ENCODE assay signal across 8 cellular contexts in genomic region chr15:34209421-34210282, GRCh38. TPM values are rescaled to one million over a fixed set of nuclear protein-coding genes. Genes with fewer than 3 reads are reported as not detected.
A peak's percentile ranks its signal among the peaks of the same experiment; 100 is the strongest.
DNase-seq lines count a peak whose midpoint lies in the region; ATAC-seq and TF ChIP-seq lines count a peak whose summit lies in the region.

Gene KATNBL1, minus strand, starts transcription at chr15:34210096. Its CDS starts 46,420 bp downstream, at chr15:34163676.

- H3K9me3 Mint-ChIP-seq in GM23338 (no peaks in the 10 kb centered on the region), natural killer cell (no peaks in the 10 kb centered on the region)
- H3K9me3 Mint-ChIP-seq in activated T-helper 1 cell treated with anti-CD3 and anti-CD28 coated beads, Interleukin-12 subunit alpha, Interleukin-12 subunit beta, Interleukin-2, Interleukin-4 antibody, amounts not matched to agents 30 ng/mL and 10 ng/mL and 1 ng/mL, durations not matched to agents 14 hours and 24 hours and 36 hours: no peaks in the 10 kb centered on the region

- peak; percentile 84 to 94 for TF ChIP-seq CTCF in GM23338 (conservative IDR thresholded peaks at IDR 0.05; ENCODE audit: low read depth in 2 of 2)
- peak; percentile 85 for TF ChIP-seq CTCF in fibroblast of mammary gland (conservative IDR thresholded peaks at IDR 0.05; ENCODE audit: control insufficient read depth, insufficient read depth, low read depth, low read length)
- TF ChIP-seq CTCF in natural killer cell (IDR thresholded peaks at IDR 0.05): peak; percentile 74

- H3K4me1 ChIP-seq in GM23338 (ENCODE audit: insufficient read depth): peaks cover 36% of the 10 kb centered on the region

- H3K36me3 ChIP-seq in GM23338 (ENCODE audit: insufficient read depth): no peaks in the 10 kb centered on the region

- no peaks in the 10 kb centered on the region for H3F3A ChIP-seq in GM23338 (replicated peaks; ENCODE audit: low read depth)

- peak within 1 kb of the TSS; percentile 87 for H3K27ac ChIP-seq in GM23338 (ENCODE audit: low read depth)

- H3K79me2 ChIP-seq in GM23338 (replicated peaks; ENCODE audit: insufficient read depth): peaks cover 46% of the 10 kb centered on the region

- H2AFZ ChIP-seq in GM23338: no peak within 1 kb of the TSS

- DNase-seq in ELF-1 (ENCODE audit: low read depth, low spot score) (peak; percentile 98), GM23338 (ENCODE audit: low spot score) (peak; percentile 98), LHCN-M2 (ENCODE audit: low read depth) (peak; percentile 89), RPMI7951 (ENCODE audit: low read depth) (peak; percentile 91), fibroblast of mammary gland (ENCODE audit: low read depth) (peak; percentile 89), natural killer cell (peak; percentile 94)
- DNase-seq in activated T-helper 1 cell treated with anti-CD3 and anti-CD28 coated beads, Interleukin-12 subunit alpha, Interleukin-12 subunit beta, Interleukin-2, Interleukin-4 antibody, amounts not matched to agents 30 ng/mL and 10 ng/mL and 1 ng/mL, durations not matched to agents 14 hours and 24 hours and 36 hours (ENCODE audit: low spot score): peak; percentile 92
- peak; percentile 94 for DNase-seq in stimulated activated naive CD4-positive, alpha-beta T cell treated with Interleukin-2 at 50 U/mL for 16 hours (lab: John Stamatoyannopoulos, UW)

- H3K36me3 Mint-ChIP-seq in GM23338 (ENCODE audit: low read depth) (peaks cover 9% of the 10 kb centered on the region; the same call in 2 of the 3 replicates), natural killer cell (no peaks in the 10 kb centered on the region)
- peaks cover 9% of the 10 kb centered on the region for H3K36me3 Mint-ChIP-seq in activated T-helper 1 cell treated with anti-CD3 and anti-CD28 coated beads, Interleukin-12 subunit alpha, Interleukin-12 subunit beta, Interleukin-2, Interleukin-4 antibody, amounts not matched to agents 30 ng/mL and 10 ng/mL and 1 ng/mL, durations not matched to agents 14 hours and 24 hours and 36 hours (ENCODE audit: low read depth)

- H3K27me3 Mint-ChIP-seq in GM23338 (ENCODE audit: insufficient read depth, low read depth, poor library complexity): peaks cover 4% of the 10 kb centered on the region
- peaks cover 5% of the 10 kb centered on the region for H3K27me3 Mint-ChIP-seq in activated T-helper 1 cell treated with anti-CD3 and anti-CD28 coated beads, Interleukin-12 subunit alpha, Interleukin-12 subunit beta, Interleukin-2, Interleukin-4 antibody, amounts not matched to agents 30 ng/mL and 10 ng/mL and 1 ng/mL, durations not matched to agents 14 hours and 24 hours and 36 hours (ENCODE audit: insufficient read depth)
- no peaks in the 10 kb centered on the region for H3K27me3 Mint-ChIP-seq in natural killer cell (ENCODE audit: low read depth in 2 of 2)

- H3K4me3 Mint-ChIP-seq in GM23338: peak within 1 kb of the TSS; percentile 92
- peak within 1 kb of the TSS; percentile 89 for H3K4me3 Mint-ChIP-seq in activated T-helper 1 cell treated with anti-CD3 and anti-CD28 coated beads, Interleukin-12 subunit alpha, Interleukin-12 subunit beta, Interleukin-2, Interleukin-4 antibody, amounts not matched to agents 30 ng/mL and 10 ng/mL and 1 ng/mL, durations not matched to agents 14 hours and 24 hours and 36 hours
- H3K4me3 Mint-ChIP-seq in natural killer cell: peak within 1 kb of the TSS; percentile 74

- H3K4me3 ChIP-seq in GM23338 (peak within 1 kb of the TSS; percentile 63), fibroblast of mammary gland (ENCODE audit: control insufficient read depth, low read depth, low read length) (peak within 1 kb of the TSS; percentile 82)

- no peaks in the 10 kb centered on the region for H3K9me2 ChIP-seq in GM23338 (ENCODE audit: insufficient read depth)

- H3K27ac Mint-ChIP-seq in GM23338 (peak within 1 kb of the TSS; percentile 86), natural killer cell (peak within 1 kb of the TSS; percentile 51 to 66)
- peak within 1 kb of the TSS; percentile 72 for H3K27ac Mint-ChIP-seq in activated T-helper 1 cell treated with anti-CD3 and anti-CD28 coated beads, Interleukin-12 subunit alpha, Interleukin-12 subunit beta, Interleukin-2, Interleukin-4 antibody, amounts not matched to agents 30 ng/mL and 10 ng/mL and 1 ng/mL, durations not matched to agents 14 hours and 24 hours and 36 hours

- peaks cover 38% of the 10 kb centered on the region for H3K4me1 Mint-ChIP-seq in GM23338
- H3K4me1 Mint-ChIP-seq in activated T-helper 1 cell treated with anti-CD3 and anti-CD28 coated beads, Interleukin-12 subunit alpha, Interleukin-12 subunit beta, Interleukin-2, Interleukin-4 antibody, amounts not matched to agents 30 ng/mL and 10 ng/mL and 1 ng/mL, durations not matched to agents 14 hours and 24 hours and 36 hours (ENCODE audit: low read depth): peaks cover 34% of the 10 kb centered on the region
- peaks cover 18 to 25% of the 10 kb centered on the region in 2 donors for H3K4me1 Mint-ChIP-seq in natural killer cell

- ATAC-seq in GM23338 (peak; percentile 82), natural killer cell (peak; percentile 94 to 99 (median 96))

- peak within 1 kb of the TSS; percentile 84 for H3K4me2 ChIP-seq in GM23338

- H4K20me1 ChIP-seq in GM23338 (replicated peaks; ENCODE audit: insufficient read depth): peaks cover 5% of the 10 kb centered on the region

- intact Hi-C loops in activated T-helper 1 cell treated with anti-CD3 and anti-CD28 coated beads, Interleukin-12 subunit alpha, Interleukin-12 subunit beta, Interleukin-2, Interleukin-4 antibody, amounts not matched to agents 30 ng/mL and 10 ng/mL and 1 ng/mL, durations not matched to agents 14 hours and 24 hours and 36 hours (cut with micrococcal nuclease): loop anchor here (1.0 to 5.0 kb wide), 8 partner anchors 16 to 228 kb away; partner anchors contain the start of genes AVEN, EMC4, GOLGA8A and LPCAT4
- intact Hi-C loops in natural killer cell (cut with micrococcal nuclease): loop anchor here (1.0 kb wide), 2 partner anchors 15 to 147 kb away; no protein-coding TSS in a partner anchor

- H3K27me3 ChIP-seq in GM23338 (ENCODE audit: insufficient read depth): no peaks in the 10 kb centered on the region

TF ChIP-seq in GM23338, 12 proteins besides CTCF, POLR2A, EP300 and RAD21:
- TF ChIP-seq REST (IDR thresholded peaks at IDR 0.05; ENCODE audit: unreplicated experiment) (no peak), CREB1 (CRISPR knock-in tag; IDR thresholded peaks at IDR 0.05; ENCODE audit: low read depth) (no peak; the same call in 1 of the 2 replicates), POLR2AphosphoS5 (IDR thresholded peaks at IDR 0.05; ENCODE audit: low read depth) (peak; percentile 83)
TF ChIP-seq in GM23338: peak in this region for 1.

RNA-seq across cellular contexts. Expression of gene KATNBL1, which starts in this region (rescaled TPM):
- total RNA-seq in GM23338 (2014; rRNA removed; shearing (Covaris generic)): 60.2 and 68.2 TPM in 2 replicates
- polyA plus RNA-seq in GM23338 (2016; fragmentation: Nextera tagmentation; extraction: Ambion mirVana): 81.4 and 96.1 TPM in 2 replicates
- total RNA-seq in LHCN-M2 (2014; rRNA removed): 44.1 and 45.4 TPM in 2 replicates
- polyA plus RNA-seq in LHCN-M2 (2012): 11.3 TPM
- 49.4 and 57.8 TPM in 2 replicates for total RNA-seq in RPMI7951 (2014; rRNA removed; shearing (Covaris generic))
- total RNA-seq in activated T-helper 1 cell treated with anti-CD3 and anti-CD28 coated beads, Interleukin-12 subunit alpha, Interleukin-12 subunit beta, Interleukin-2, Interleukin-4 antibody, amounts not matched to agents 30 ng/mL and 10 ng/mL and 1 ng/mL, durations not matched to agents 14 hours and 24 hours and 36 hours: 37.6 and 42.1 TPM in 2 replicates
- total RNA-seq in natural killer cell: 10 to 100 TPM; 24.0 to 33.8 (median 26.1) TPM

Comparison
In these comparisons a context has a peak if more than half of its experiments do, and no peak if none do; other contexts are left out.
1. Peak in every context shown above with its lines: DNase-seq, ATAC-seq, H3K4me3 ChIP-seq and H3K27ac ChIP-seq.